ENCODE assay signal across 15 cellular contexts in genomic region chr6:135522975-135523692, GRCh38. TPM values are rescaled to one million over a fixed set of nuclear protein-coding genes. Genes with fewer than 3 reads are reported as not detected.
DNase-seq lines count a peak whose midpoint lies in the region; ATAC-seq and TF ChIP-seq lines count a peak whose summit lies in the region.
"Had no signal": no experiment of that assay in that cellular context is flagged by ENCODE, and none has a peak within 500 bp of the region (broad histone marks: within the 10 kb centered on the region; RNA-seq: fewer than 3 reads in every experiment).

No MANE protein-coding gene starts in this region.

- TF ChIP-seq CTCF in MCF 10A (IDR thresholded peaks at IDR 0.05; ENCODE audit: unreplicated experiment) (no peak), breast epithelium (IDR thresholded peaks at IDR 0.05) (no peak), RWPE1 (conservative IDR thresholded peaks at IDR 0.05; ENCODE audit: low read depth) (no peak), hepatocyte (IDR thresholded peaks at IDR 0.05; ENCODE audit: poor library complexity) (no peak), upper lobe of right lung (IDR thresholded peaks at IDR 0.05) (no peak)

- POLR2A ChIA-PET in MCF 10A (lab: Yijun Ruan, JAX) (no interaction called here), RWPE1 (lab: Yijun Ruan, JAX; ENCODE audit: low non-redundant PET) (no interaction called here)

- H3K27ac ChIP-seq in breast epithelium (no peak overlapping the region), RWPE1 (no peak overlapping the region), hepatocyte (no peak overlapping the region), upper lobe of right lung (no peak overlapping the region)
- H3K27ac ChIP-seq: colonic mucosa, gastroesophageal sphincter, left ventricle myocardium inferior, SJCRH30 had no signal

- peaks cover 8% of the 10 kb centered on the region for H3K9me3 Mint-ChIP-seq in MCF 10A (ENCODE audit: unreplicated experiment)

- H3K79me2 ChIP-seq in hepatocyte = no peaks in the 10 kb centered on the region

- peaks cover 9% of the 10 kb centered on the region for H3K4me1 Mint-ChIP-seq in MCF 10A (ENCODE audit: insufficient read depth, unreplicated experiment)
- H3K4me1 Mint-ChIP-seq: activated naive CD8-positive, alpha-beta T cell treated with anti-CD3 and anti-CD28 coated beads for 36 hours had no signal

- no peak overlapping the region for H3K4me3 Mint-ChIP-seq in MCF 10A (ENCODE audit: unreplicated experiment)
- H3K4me3 Mint-ChIP-seq: activated naive CD8-positive, alpha-beta T cell treated with anti-CD3 and anti-CD28 coated beads for 36 hours had no signal

- H3K9me3 ChIP-seq in breast epithelium (no peaks in the 10 kb centered on the region), hepatocyte (ENCODE audit: low read depth) (no peaks in the 10 kb centered on the region), upper lobe of right lung (no peaks in the 10 kb centered on the region)
- H3K9me3 ChIP-seq: colonic mucosa, gastroesophageal sphincter, left ventricle myocardium inferior, SJCRH30 had no signal

- no peak overlapping the region for H3K27ac Mint-ChIP-seq in MCF 10A (ENCODE audit: low read depth, unreplicated experiment)
- H3K27ac Mint-ChIP-seq: activated naive CD8-positive, alpha-beta T cell treated with anti-CD3 and anti-CD28 coated beads for 36 hours had no signal

- H3K36me3 Mint-ChIP-seq in MCF 10A (ENCODE audit: insufficient read depth, unreplicated experiment) = no peaks in the 10 kb centered on the region

- no peaks in the 10 kb centered on the region for H3K9me2 ChIP-seq in hepatocyte (replicated peaks; ENCODE audit: insufficient read depth)

- no peaks in the 10 kb centered on the region for H3K27me3 Mint-ChIP-seq in MCF 10A (ENCODE audit: insufficient read depth, unreplicated experiment)
- H3K27me3 Mint-ChIP-seq: activated naive CD8-positive, alpha-beta T cell treated with anti-CD3 and anti-CD28 coated beads for 36 hours had no signal

- peak overlapping the region; percentile 34 for H3K4me2 ChIP-seq in hepatocyte

- H3K4me1 ChIP-seq in breast epithelium (no peaks in the 10 kb centered on the region), hepatocyte (ENCODE audit: insufficient read depth) (peaks cover 4% of the 10 kb centered on the region), upper lobe of right lung (no peaks in the 10 kb centered on the region)
- H3K4me1 ChIP-seq: colonic mucosa, gastroesophageal sphincter, left ventricle myocardium inferior had no signal

- no peak overlapping the region for H2AFZ ChIP-seq in hepatocyte

- no peak overlapping the region for H3K4me3 ChIP-seq in breast epithelium
- no peak overlapping the region for H3K4me3 ChIP-seq in hepatocyte
- H3K4me3 ChIP-seq in upper lobe of right lung = no peak overlapping the region
- H3K4me3 ChIP-seq: colonic mucosa, gastroesophageal sphincter, left ventricle myocardium inferior, SJCRH30 had no signal

- no peak for TF ChIP-seq POLR2A in breast epithelium (IDR thresholded peaks at IDR 0.05)

- DNase-seq in MCF 10A (ENCODE audit: unreplicated experiment) (peak; percentile 21), breast epithelium (ENCODE audit: low spot score in 2 of 2) (no peak), RWPE1 (ENCODE audit: low spot score) (peak; percentile 6), hepatocyte (ENCODE audit: low spot score) (peak; percentile 47), upper lobe of right lung (no peak), AG20443 (ENCODE audit: low spot score) (no peak), posterior cingulate gyrus (no peak)
- no peak for DNase-seq in activated naive CD4-positive, alpha-beta T cell treated with anti-CD3 and anti-CD28 coated beads, Interleukin-2, amount 50 U/mL, for 16 hours
- DNase-seq: activated naive CD8-positive, alpha-beta T cell treated with anti-CD3 and anti-CD28 coated beads for 36 hours; colonic mucosa; Kasumi-1; left ventricle myocardium inferior; NCI-H446 treated with DMSO at 0.1 percent for 48 hours; SJCRH30 had no signal

- H3K27me3 ChIP-seq in breast epithelium = no peaks in the 10 kb centered on the region
- no peaks in the 10 kb centered on the region for H3K27me3 ChIP-seq in hepatocyte
- no peaks in the 10 kb centered on the region for H3K27me3 ChIP-seq in upper lobe of right lung
- H3K27me3 ChIP-seq: colonic mucosa, gastroesophageal sphincter, SJCRH30 had no signal

- CTCF ChIA-PET in MCF 10A (lab: Yijun Ruan, JAX) (no interaction called here), RWPE1 (lab: Yijun Ruan, JAX) (no interaction called here)

- H3K36me3 ChIP-seq in breast epithelium (no peaks in the 10 kb centered on the region), hepatocyte (replicated peaks; ENCODE audit: insufficient read depth, low read depth) (no peaks in the 10 kb centered on the region), upper lobe of right lung (no peaks in the 10 kb centered on the region)
- H3K36me3 ChIP-seq: colonic mucosa, gastroesophageal sphincter, left ventricle myocardium inferior, SJCRH30 had no signal

- ATAC-seq in upper lobe of right lung = peak; percentile 26
- ATAC-seq: gastroesophageal sphincter had no signal

- WGBS in hepatocyte (ENCODE audit: low lambda C conversion rate, missing lambda C conversion rate) = 50% methylated on average over 6 of the region's 6 CpGs

- H4K20me1 ChIP-seq in hepatocyte (ENCODE audit: insufficient read depth, poor library complexity, severe bottlenecking) = no peaks in the 10 kb centered on the region

- intact Hi-C loops in MCF 10A (cut with micrococcal nuclease) = no loop called here
- intact Hi-C loops in breast epithelium (cut with DNase I; ENCODE audit: low total_unique reads) = no loop called here
- intact Hi-C loops in upper lobe of right lung (cut with DNase I) = no loop called here
- intact Hi-C loops in posterior cingulate gyrus (cut with DNase I) = no loop called here

- BruUV-seq in MCF 10A (replicated peaks; lab: Mats Ljungman, UMichigan) = no TSS peak

RNA-seq across cellular contexts. Expression of gene AHI1, which starts 25.6 kb away (rescaled TPM):
- total RNA-seq in MCF 10A (2022) (23.5 and 26.5 TPM in 2 replicates), breast epithelium (10 to 100 TPM; 23.5 to 62.2 (median 49.8) TPM), hepatocyte (14.8 and 15.1 TPM in 2 replicates), upper lobe of right lung (33.4 TPM)
- 21.5 and 29.1 TPM in 2 replicates for polyA plus RNA-seq in hepatocyte

Comparison
In these comparisons a context has a peak if more than half of its experiments do, and no peak if none do; other contexts are left out.
1. DNase-seq: peak in MCF 10A (single experiment), RWPE1 (single experiment) and hepatocyte (single experiment); none in breast epithelium (0 of 2), upper lobe of right lung (single experiment), AG20443 (single experiment), posterior cingulate gyrus (0 of 10) and activated naive CD4-positive, alpha-beta T cell treated with anti-CD3 and anti-CD28 coated beads, Interleukin-2, amount 50 U/mL, for 16 hours (single experiment).